In the genomic region with DNA sequence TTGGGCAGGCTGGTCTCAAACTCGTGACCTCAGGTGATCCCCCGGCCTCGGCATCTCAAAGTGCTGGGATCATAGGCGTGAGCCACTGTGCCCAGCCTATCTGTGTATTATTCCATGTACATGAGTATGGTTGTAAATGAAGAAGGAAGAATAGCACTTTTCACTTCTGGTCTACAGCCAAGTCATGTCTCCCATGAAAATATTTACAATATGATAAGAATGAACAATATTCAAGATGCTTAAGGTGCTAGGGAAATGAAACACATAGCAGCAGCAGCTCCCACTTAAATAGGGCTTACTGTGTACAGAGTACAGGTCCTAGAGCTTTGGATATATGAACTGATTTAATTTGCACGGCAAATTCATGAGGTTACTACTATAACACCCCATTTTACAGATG, we compare ENCODE assay signal across 23 cellular contexts.
A peak's percentile ranks its signal among the peaks of the same experiment; 100 is the strongest.
DNase-seq lines count a peak whose midpoint lies in the region; ATAC-seq and TF ChIP-seq lines count a peak whose summit lies in the region.
"Had no signal": no experiment of that assay in that cellular context is flagged by ENCODE, and none has a peak within 500 bp of the region (broad histone marks: within the 10 kb centered on the region; RNA-seq: fewer than 3 reads in every experiment).

No MANE protein-coding gene starts in this region.

- no peak overlapping the region for H3K4me3 ChIP-seq in fibroblast of the aortic adventitia (ENCODE audit: low read depth, low read length)
- H3K4me3 ChIP-seq in mucosa of descending colon = no peak overlapping the region
- no peak overlapping the region for H3K4me3 ChIP-seq in ovary
- H3K4me3 ChIP-seq: BLaER1, K562, MG63, SJSA1 had no signal

- H3K27ac ChIP-seq in VCaP (peak overlapping the region; percentile 13; the same call in 1 of the 2 replicates), ovary (no peak overlapping the region)
- H3K27ac ChIP-seq: BLaER1, SJSA1 had no signal

- H3K27me3 ChIP-seq in ovary = no peaks in the 10 kb centered on the region
- H3K27me3 ChIP-seq: BLaER1, MG63, SJSA1 had no signal

- TF ChIP-seq EP300 in ovary (IDR thresholded peaks at IDR 0.05) = no peak

- TF ChIP-seq POLR2A in ovary (IDR thresholded peaks at IDR 0.05) = no peak

- ATAC-seq in mucosa of descending colon (peak; percentile 70), GM18909 (IDR thresholded peaks at IDR 0.05; ENCODE audit: poor library complexity, unreplicated experiment) (no peak), HG02759 (IDR thresholded peaks at IDR 0.05; ENCODE audit: unreplicated experiment) (no peak)
- ATAC-seq: K562, Right ventricle myocardium inferior had no signal

- H3K36me3 ChIP-seq in mucosa of descending colon (ENCODE audit: low read depth) (no peaks in the 10 kb centered on the region), ovary (no peaks in the 10 kb centered on the region)
- H3K36me3 ChIP-seq: BLaER1, MG63, SJSA1 had no signal

- WGBS in ovary, 3 donors = 76 to 91% (median 79%) methylated on average over 5 of the region's 5 CpGs

- H3K4me1 ChIP-seq in mucosa of descending colon (ENCODE audit: low read depth) = peaks cover 3% of the 10 kb centered on the region
- H3K4me1 ChIP-seq in ovary (ENCODE audit: insufficient read depth) = peaks cover 8% of the 10 kb centered on the region
- H3K4me1 ChIP-seq: BLaER1, Caco-2 had no signal

- TF ChIP-seq CTCF in VCaP (conservative IDR thresholded peaks at IDR 0.05) (no peak), fibroblast of the aortic adventitia (IDR thresholded peaks at IDR 0.05; ENCODE audit: insufficient read depth, low read length) (no peak), mucosa of descending colon (IDR thresholded peaks at IDR 0.05) (no peak), ovary (IDR thresholded peaks at IDR 0.05) (no peak)

- peak; percentile 53 for DNase-seq in fibroblast of the aortic adventitia (ENCODE audit: low read depth)
- peak in 2 of 3 donors; percentile 26 to 37 for DNase-seq in mucosa of descending colon
- DNase-seq in iPS-NIHi7 (ENCODE audit: extremely low spot score) = no peak
- no peak for DNase-seq in ovary
- DNase-seq: ACHN; Caco-2; CD4-positive, alpha-beta memory T cell; DND-41; H7; MG63; NCI-H1417; NCI-H1694 treated with DMSO at 0.1 percent for 48 hours; NCI-H2081 treated with DMSO at 0.1 percent for 48 hours; NCI-H2171 treated with DMSO at 0.1 percent for 48 hours; NCI-H446; NCI-H526 had no signal

- no peaks in the 10 kb centered on the region for H3K9me3 ChIP-seq in mucosa of descending colon
- no peaks in the 10 kb centered on the region for H3K9me3 ChIP-seq in ovary
- H3K9me3 ChIP-seq: BLaER1, Caco-2, MG63, SJSA1 had no signal

- intact Hi-C loops in mucosa of descending colon (cut with DNase I, micrococcal nuclease) = no loop called here
- intact Hi-C loops in ovary (cut with DNase I) = no loop called here

Comparison
In these comparisons a context has a peak if more than half of its experiments do, and no peak if none do; other contexts are left out.
1. DNase-seq: peak in fibroblast of the aortic adventitia (single experiment) and mucosa of descending colon (2 of 3); none in iPS-NIHi7 (single experiment) and ovary (0 of 5).